Comparison of ENCODE assay signal across 12 cellular contexts in the genomic region with DNA sequence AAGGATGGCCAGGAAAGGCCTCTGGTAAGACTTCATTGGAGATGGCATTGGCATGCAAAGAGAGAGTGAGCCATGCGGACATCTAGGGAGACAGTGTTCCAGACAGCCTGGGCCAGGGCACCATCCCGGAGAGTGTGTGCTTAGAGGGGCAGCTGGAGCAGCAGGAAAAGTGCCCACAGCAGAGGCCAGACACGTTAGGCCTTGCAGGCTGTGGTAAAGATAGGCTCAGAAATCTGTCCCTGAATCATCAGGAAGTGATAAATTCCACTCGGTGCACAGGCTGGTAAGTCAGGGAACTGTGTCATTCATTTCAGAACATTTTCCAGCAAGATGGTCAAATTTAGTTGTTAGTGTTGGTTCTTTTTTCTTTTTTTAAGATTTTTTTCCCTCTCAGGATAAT. TPM values are rescaled to one million over a fixed set of nuclear protein-coding genes. Genes with fewer than 3 reads are reported as not detected.
DNase-seq lines count a peak whose midpoint lies in the region; ATAC-seq, FAIRE-seq and TF ChIP-seq lines count a peak whose summit lies in the region.
"Had no signal": no experiment of that assay in that cellular context is flagged by ENCODE, and none has a peak within 500 bp of the region (broad histone marks: within the 10 kb centered on the region; RNA-seq: fewer than 3 reads in every experiment).

No MANE protein-coding gene starts in this region.

- H3K4me1 ChIP-seq in astrocyte (ENCODE audit: insufficient read depth, low read length) (peaks cover 13% of the 10 kb centered on the region), skeletal muscle satellite cell (ENCODE audit: control insufficient read depth, insufficient read depth, low read length) (peaks cover 32% of the 10 kb centered on the region)

- H3K27ac Mint-ChIP-seq in astrocyte (ENCODE audit: unreplicated experiment): no peak overlapping the region

- H2AFZ ChIP-seq in astrocyte (ENCODE audit: low read depth, low read length): no peak overlapping the region
- H2AFZ ChIP-seq: hepatocyte had no signal

- H4K20me1 ChIP-seq in astrocyte (ENCODE audit: insufficient read depth, low read length): no peaks in the 10 kb centered on the region

- intact Hi-C loops in cardiac septum (cut with DNase I): no loop called here

- no peak for ATAC-seq in HG02885 (IDR thresholded peaks at IDR 0.05; ENCODE audit: poor library complexity, unreplicated experiment)
- ATAC-seq: activated T-cell treated with anti-CD3 and anti-CD28 coated beads, Interleukin-2, amount 50 U/mL, for 4 hours had no signal

- no peak overlapping the region for H3K4me3 ChIP-seq in astrocyte (ENCODE audit: insufficient read depth, low read depth, low read length)
- no peak overlapping the region for H3K4me3 ChIP-seq in skeletal muscle satellite cell (ENCODE audit: low read length)
- H3K4me3 ChIP-seq: adrenal gland, hepatocyte had no signal

- no peak for TF ChIP-seq CTCF in astrocyte (IDR thresholded peaks at IDR 0.05; ENCODE audit: insufficient read depth, low read depth, low read length)

- H3K4me2 ChIP-seq in astrocyte (ENCODE audit: low read length) (peak overlapping the region; percentile 53), skeletal muscle satellite cell (ENCODE audit: low read length) (peak overlapping the region; percentile 37)
- H3K4me2 ChIP-seq: hepatocyte had no signal

- peak; percentile 87 for DNase-seq in HT1080 (ENCODE audit: low read depth)
- peak; percentile 59 for DNase-seq in astrocyte (ENCODE audit: low read depth)
- DNase-seq in cardiac septum (ENCODE audit: low spot score): peak; percentile 63
- no peak for DNase-seq in DMS 273 (lab: John Stamatoyannopoulos, UW; ENCODE audit: unreplicated experiment)
- DNase-seq in GM19239 (ENCODE audit: insufficient read length, low spot score): no peak
- no peak for DNase-seq in NCI-H1417 treated with DMSO at 0.1 percent for 48 hours (lab: John Stamatoyannopoulos, UW)
- DNase-seq: activated CD4-positive, alpha-beta T cell treated with anti-CD3 and anti-CD28 coated beads for 48 hours; activated T-cell treated with anti-CD3 and anti-CD28 coated beads, Interleukin-2, amount 50 U/mL, for 4 hours had no signal

- H3K4me1 Mint-ChIP-seq in astrocyte (ENCODE audit: low read depth, unreplicated experiment): peaks cover 3% of the 10 kb centered on the region

- peaks cover 17% of the 10 kb centered on the region for H3K27me3 Mint-ChIP-seq in astrocyte (ENCODE audit: low read depth, unreplicated experiment)

- no peaks in the 10 kb centered on the region for H3K79me2 ChIP-seq in astrocyte (ENCODE audit: insufficient read depth, low read length)
- H3K79me2 ChIP-seq: hepatocyte had no signal

- H3K9me3 ChIP-seq in astrocyte (ENCODE audit: insufficient read depth, low read depth, low read length) (no peaks in the 10 kb centered on the region), skeletal muscle satellite cell (replicated peaks; ENCODE audit: low read length) (no peaks in the 10 kb centered on the region)
- H3K9me3 ChIP-seq: adrenal gland had no signal

- H3K36me3 ChIP-seq in astrocyte (ENCODE audit: insufficient read depth, low read length) (no peaks in the 10 kb centered on the region), skeletal muscle satellite cell (ENCODE audit: insufficient read depth, low read length) (no peaks in the 10 kb centered on the region)
- H3K36me3 ChIP-seq: adrenal gland had no signal

- H3K9me3 Mint-ChIP-seq in astrocyte (ENCODE audit: unreplicated experiment): no peaks in the 10 kb centered on the region
- H3K9me3 Mint-ChIP-seq: activated T-cell treated with anti-CD3 and anti-CD28 coated beads, Interleukin-2, amount 50 U/mL, for 4 hours had no signal

- peak overlapping the region; percentile 24 for H3K27ac ChIP-seq in astrocyte (ENCODE audit: low read depth, low read length)
- H3K27ac ChIP-seq: hepatocyte had no signal

- H3K9ac ChIP-seq in astrocyte (ENCODE audit: low read length): peak overlapping the region; percentile 17
- peak overlapping the region; percentile 53 for H3K9ac ChIP-seq in skeletal muscle satellite cell (ENCODE audit: low read depth, low read length)

- no peaks in the 10 kb centered on the region for H3K27me3 ChIP-seq in astrocyte (ENCODE audit: insufficient read depth, low read length)
- no peaks in the 10 kb centered on the region for H3K27me3 ChIP-seq in skeletal muscle satellite cell (ENCODE audit: control insufficient read depth, insufficient read depth, low read length)
- H3K27me3 ChIP-seq: adrenal gland had no signal

- no peak overlapping the region for H3K4me3 Mint-ChIP-seq in astrocyte (ENCODE audit: unreplicated experiment)
- H3K4me3 Mint-ChIP-seq: activated T-cell treated with anti-CD3 and anti-CD28 coated beads, Interleukin-2, amount 50 U/mL, for 4 hours had no signal

- FAIRE-seq in astrocyte (lab: Jason Lieb, UNC): peak; percentile 95
- no peak for FAIRE-seq in GM19239 (lab: Jason Lieb, UNC)

- peaks cover 2% of the 10 kb centered on the region for H3K36me3 Mint-ChIP-seq in astrocyte (ENCODE audit: low read depth, unreplicated experiment)

RNA-seq across cellular contexts. Expression of a gene that starts 8.8 kb away (rescaled TPM):
- 7.8 and 12.6 TPM in 2 replicates for total RNA-seq in HT1080 (2014; rRNA removed; shearing (Covaris generic))
- 8.4 and 10.1 TPM in 2 replicates for polyA plus RNA-seq in HT1080 (2015; cell fraction: cytosol; rRNA removed)
- 17.7 and 19.4 TPM in 2 replicates for polyA plus RNA-seq in HT1080 (2015; cell fraction: nucleus; rRNA removed)
- total RNA-seq in astrocyte (6.2 and 6.3 TPM in 2 replicates), cardiac septum (25.8 TPM)
- total RNA-seq in skeletal muscle satellite cell (2012; rRNA removed): under 0.01 and 0.87 TPM in 2 replicates

Comparison
In these comparisons a context has a peak if more than half of its experiments do, and no peak if none do; other contexts are left out.
1. DNase-seq: peak in HT1080 (single experiment), astrocyte (single experiment) and cardiac septum (single experiment); none in DMS 273 (single experiment), GM19239 (single experiment) and NCI-H1417 treated with DMSO at 0.1 percent for 48 hours (single experiment).